In the genomic region with DNA sequence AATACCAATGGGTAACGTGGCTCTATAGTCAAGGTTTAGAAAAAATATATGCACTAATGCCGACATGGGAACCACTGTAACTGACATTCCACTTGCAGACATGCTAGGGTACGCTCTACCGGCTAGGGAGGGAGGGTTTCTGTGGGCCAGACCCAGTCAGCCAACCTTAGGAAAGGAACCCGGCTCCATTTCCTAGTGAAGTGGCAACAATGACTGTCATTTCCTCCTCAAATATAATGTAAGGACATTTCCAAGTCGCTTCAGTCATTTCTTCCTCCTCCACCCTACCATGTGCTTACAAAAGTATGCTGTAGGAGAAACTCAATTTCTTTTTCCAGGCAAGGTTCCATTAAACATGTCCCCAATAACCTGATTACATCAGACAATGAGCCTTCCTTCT, we compare ENCODE assay signal across 10 cellular contexts.
A peak's percentile ranks its signal among the peaks of the same experiment; 100 is the strongest.
DNase-seq lines count a peak whose midpoint lies in the region; ATAC-seq and TF ChIP-seq lines count a peak whose summit lies in the region.
"Had no signal": no experiment of that assay in that cellular context is flagged by ENCODE, and none has a peak within 500 bp of the region (broad histone marks: within the 10 kb centered on the region; RNA-seq: fewer than 3 reads in every experiment).

No MANE protein-coding gene starts in this region.

- peak overlapping the region; percentile 58; the same call in 1 of the 2 replicates for H3K9ac ChIP-seq in iPS-20b (ENCODE audit: low read depth, low read length)

- peak overlapping the region; percentile 87 for H3K4me3 Mint-ChIP-seq in activated naive CD4-positive, alpha-beta T cell treated with anti-CD3 and anti-CD28 coated beads for 36 hours
- peak overlapping the region; percentile 81 for H3K4me3 Mint-ChIP-seq in activated CD8-positive, alpha-beta T cell treated with anti-CD3 and anti-CD28 coated beads, Interleukin-2, amount 10 ng/mL, durations not matched to agents 7 days and 5 days
- peak overlapping the region; percentile 86 for H3K4me3 Mint-ChIP-seq in type B pancreatic cell

- peak; percentile 37 for DNase-seq in activated naive CD4-positive, alpha-beta T cell treated with anti-CD3 and anti-CD28 coated beads for 36 hours
- DNase-seq in activated naive CD4-positive, alpha-beta T cell treated with Interleukin-2 at 50 U/mL for 16 hours, result no peak
- no peak for DNase-seq in activated CD8-positive, alpha-beta T cell treated with anti-CD3 and anti-CD28 coated beads, Interleukin-2, amount 10 ng/mL, durations not matched to agents 7 days and 5 days
- DNase-seq in type B pancreatic cell (ENCODE audit: extremely low spot score, unreplicated experiment), result no peak
- DNase-seq in NCI-H1092 treated with DMSO at 0.1 percent for 48 hours (lab: John Stamatoyannopoulos, UW), result no peak
- DNase-seq in NCI-H187 treated with DMSO at 0.1 percent for 48 hours (lab: John Stamatoyannopoulos, UW), result no peak
- DNase-seq in GOT3 (lab: John Stamatoyannopoulos, UW), result no peak
- DNase-seq: MV-4-11, Right ventricle myocardium superior had no signal

- peaks cover 50% of the 10 kb centered on the region for H3K4me1 Mint-ChIP-seq in activated naive CD4-positive, alpha-beta T cell treated with anti-CD3 and anti-CD28 coated beads for 36 hours (ENCODE audit: low read depth)
- H3K4me1 Mint-ChIP-seq in activated CD8-positive, alpha-beta T cell treated with anti-CD3 and anti-CD28 coated beads, Interleukin-2, amount 10 ng/mL, durations not matched to agents 7 days and 5 days (ENCODE audit: low read depth), result peaks cover 44% of the 10 kb centered on the region
- peaks cover 21% of the 10 kb centered on the region for H3K4me1 Mint-ChIP-seq in type B pancreatic cell (ENCODE audit: unreplicated experiment)

- H3K9me3 ChIP-seq in iPS-20b (ENCODE audit: insufficient read depth, low read depth, low read length), result no peaks in the 10 kb centered on the region

- no peaks in the 10 kb centered on the region for H3K27me3 Mint-ChIP-seq in activated naive CD4-positive, alpha-beta T cell treated with anti-CD3 and anti-CD28 coated beads for 36 hours (ENCODE audit: low read depth)
- H3K27me3 Mint-ChIP-seq in activated CD8-positive, alpha-beta T cell treated with anti-CD3 and anti-CD28 coated beads, Interleukin-2, amount 10 ng/mL, durations not matched to agents 7 days and 5 days (ENCODE audit: low read depth), result peaks cover 10% of the 10 kb centered on the region
- H3K27me3 Mint-ChIP-seq in type B pancreatic cell, result peaks cover 27% of the 10 kb centered on the region

- TF ChIP-seq CTCF in type B pancreatic cell (conservative IDR thresholded peaks at IDR 0.05), result no peak

- CTCF ChIA-PET in activated naive CD4-positive, alpha-beta T cell treated with anti-CD3 and anti-CD28 coated beads for 36 hours (lab: Charles Lee), result interaction anchor here (1.5 kb wide), 1 partner anchor 30 kb away, joined by 4 read pairs; no protein-coding TSS in a partner anchor
- CTCF ChIA-PET in activated CD8-positive, alpha-beta T cell treated with anti-CD3 and anti-CD28 coated beads, Interleukin-2, amount 10 ng/mL, durations not matched to agents 7 days and 5 days (lab: Charles Lee), result interaction anchor here (0.7 to 2.2 kb wide), 6 partner anchors 18 to 180 kb away, joined by 3 to 16 read pairs (median 4); no protein-coding TSS in a partner anchor

- no peaks in the 10 kb centered on the region for H3K9me3 Mint-ChIP-seq in activated naive CD4-positive, alpha-beta T cell treated with anti-CD3 and anti-CD28 coated beads for 36 hours
- H3K9me3 Mint-ChIP-seq in activated CD8-positive, alpha-beta T cell treated with anti-CD3 and anti-CD28 coated beads, Interleukin-2, amount 10 ng/mL, durations not matched to agents 7 days and 5 days (ENCODE audit: insufficient read depth), result no peaks in the 10 kb centered on the region
- no peaks in the 10 kb centered on the region for H3K9me3 Mint-ChIP-seq in type B pancreatic cell

- H3K36me3 Mint-ChIP-seq in activated naive CD4-positive, alpha-beta T cell treated with anti-CD3 and anti-CD28 coated beads for 36 hours (ENCODE audit: low read depth), result no peaks in the 10 kb centered on the region
- peaks cover 17% of the 10 kb centered on the region for H3K36me3 Mint-ChIP-seq in activated CD8-positive, alpha-beta T cell treated with anti-CD3 and anti-CD28 coated beads, Interleukin-2, amount 10 ng/mL, durations not matched to agents 7 days and 5 days (ENCODE audit: low read depth)
- H3K36me3 Mint-ChIP-seq in type B pancreatic cell, result no peaks in the 10 kb centered on the region

- intact Hi-C loops in activated naive CD4-positive, alpha-beta T cell treated with anti-CD3 and anti-CD28 coated beads for 36 hours (cut with micrococcal nuclease), result loop anchor here (1.0 to 10.0 kb wide), 9 partner anchors 64 to 1073 kb away; a partner anchor contains a TSS

- H3K4me3 ChIP-seq in iPS-20b (ENCODE audit: low read length), result peak overlapping the region; percentile 68

- ATAC-seq in activated CD8-positive, alpha-beta T cell treated with anti-CD3 and anti-CD28 coated beads, Interleukin-2, amount 10 ng/mL, durations not matched to agents 7 days and 5 days, result no peak

- peak overlapping the region; percentile 95 for H3K27ac Mint-ChIP-seq in activated naive CD4-positive, alpha-beta T cell treated with anti-CD3 and anti-CD28 coated beads for 36 hours
- H3K27ac Mint-ChIP-seq in activated CD8-positive, alpha-beta T cell treated with anti-CD3 and anti-CD28 coated beads, Interleukin-2, amount 10 ng/mL, durations not matched to agents 7 days and 5 days, result peak overlapping the region; percentile 90
- H3K27ac Mint-ChIP-seq in type B pancreatic cell, result peak overlapping the region; percentile 87

- POLR2A ChIA-PET in activated CD8-positive, alpha-beta T cell treated with anti-CD3 and anti-CD28 coated beads, Interleukin-2, amount 10 ng/mL, durations not matched to agents 7 days and 5 days (lab: Charles Lee), result interaction anchor here (0.6 to 1.4 kb wide), 3 partner anchors 11 to 181 kb away, joined by 3 to 8 read pairs (median 4); a partner anchor contains a TSS

- H3K27ac ChIP-seq in iPS-20b (ENCODE audit: low read length), result no peak overlapping the region

- no peaks in the 10 kb centered on the region for H3K36me3 ChIP-seq in iPS-20b (ENCODE audit: insufficient read depth, low read depth, low read length)

- peaks cover 26% of the 10 kb centered on the region for H3K4me1 ChIP-seq in iPS-20b (ENCODE audit: insufficient read depth, low read length)

- peaks cover 83% of the 10 kb centered on the region for H3K27me3 ChIP-seq in iPS-20b (ENCODE audit: insufficient read depth, low read length)
